ENCODE assay signal across 9 cellular contexts in the genomic region with DNA sequence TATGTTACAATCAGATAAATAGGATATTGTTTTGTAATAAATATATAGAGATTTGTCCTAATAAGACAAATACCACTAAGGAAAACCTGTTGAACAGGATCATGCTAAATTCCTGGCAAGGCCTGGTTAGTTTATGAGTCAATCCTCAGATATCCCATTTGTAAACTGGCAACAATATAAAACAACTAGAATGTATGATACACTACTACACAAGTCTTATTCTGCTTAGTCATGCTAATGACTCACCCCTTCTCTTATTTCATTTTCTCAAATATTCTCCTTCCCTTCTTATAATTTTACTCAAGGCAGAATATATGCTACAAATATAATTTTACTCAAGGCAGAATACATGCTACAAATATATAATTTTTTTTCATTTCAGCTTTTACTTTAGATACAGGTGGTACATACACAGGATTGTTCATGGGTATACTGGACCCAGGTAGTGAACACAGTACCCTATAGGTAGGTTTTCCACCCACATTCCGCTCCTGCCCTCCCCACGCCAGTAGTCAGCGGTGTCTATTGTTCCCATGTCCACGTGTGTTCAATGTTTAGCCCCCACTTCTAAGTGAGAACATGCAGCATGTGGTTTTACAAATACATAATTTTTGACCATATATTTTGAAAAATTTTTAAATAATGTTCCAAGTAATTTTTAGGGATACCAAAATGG. TPM values are rescaled to one million over a fixed set of nuclear protein-coding genes. Genes with fewer than 3 reads are reported as not detected.
DNase-seq lines count a peak whose midpoint lies in the region; ATAC-seq, FAIRE-seq and TF ChIP-seq lines count a peak whose summit lies in the region.
"Had no signal": no experiment of that assay in that cellular context is flagged by ENCODE, and none has a peak within 500 bp of the region (broad histone marks: within the 10 kb centered on the region; RNA-seq: fewer than 3 reads in every experiment).

No MANE protein-coding gene starts in this region.

- intact Hi-C loops in upper lobe of right lung (cut with DNase I), result no loop called here

- peak overlapping the region; percentile 89 for H3K4me2 ChIP-seq in keratinocyte (ENCODE audit: control insufficient read depth, extremely low read depth, insufficient read depth, low read depth, low read length)

- H3K9me1 ChIP-seq in keratinocyte (ENCODE audit: control insufficient read depth, extremely low read depth, insufficient read depth, low read length), result no peaks in the 10 kb centered on the region

- H3K4me1 Mint-ChIP-seq in activated T-cell treated with anti-CD3 and anti-CD28 coated beads, Interleukin-2, amount 50 U/mL, for 24 hours (ENCODE audit: low read depth), result peaks cover 66% of the 10 kb centered on the region

- H2AFZ ChIP-seq in keratinocyte (ENCODE audit: control insufficient read depth, low read length), result no peak overlapping the region

- no peak for TF ChIP-seq CTCF in astrocyte of the spinal cord (IDR thresholded peaks at IDR 0.05; ENCODE audit: low read depth, low read length)
- no peak for TF ChIP-seq CTCF in keratinocyte (optimal IDR thresholded peaks at IDR 0.05 in 1 of 3, IDR thresholded peaks at IDR 0.05 in 1 of 3, conservative IDR thresholded peaks at IDR 0.05 in 1 of 3; ENCODE audit: extremely low read depth in 1 of 3, insufficient read depth in 2 of 3, low read length in 3 of 3)
- no peak for TF ChIP-seq CTCF in upper lobe of right lung (IDR thresholded peaks at IDR 0.05)

- H3K9me3 Mint-ChIP-seq in activated T-cell treated with anti-CD3 and anti-CD28 coated beads, Interleukin-2, amount 50 U/mL, for 24 hours, result no peaks in the 10 kb centered on the region

- peak overlapping the region; percentile 38 for H3K9ac ChIP-seq in keratinocyte (ENCODE audit: control insufficient read depth, extremely low read depth, insufficient read depth, low read length)

- peaks cover 76% of the 10 kb centered on the region for H3K36me3 Mint-ChIP-seq in activated T-cell treated with anti-CD3 and anti-CD28 coated beads, Interleukin-2, amount 50 U/mL, for 24 hours (ENCODE audit: low read depth)

- no peak for DNase-seq in activated T-cell treated with anti-CD3 and anti-CD28 coated beads, Interleukin-2, amount 50 U/mL, for 24 hours
- DNase-seq in activated T-cell treated with anti-CD3 and anti-CD28 coated beads, Interleukin-2, amount 50 U/mL, for 48 hours, result no peak
- DNase-seq in astrocyte of the spinal cord (ENCODE audit: low read depth, low spot score) (peak; percentile 93), keratinocyte (ENCODE audit: low read depth, low spot score) (peak; percentile 79), upper lobe of right lung (no peak), D341Med (ENCODE audit: low spot score) (no peak), GM19240 (ENCODE audit: insufficient read length, low spot score) (no peak)
- DNase-seq in activated CD4-positive, CD25-positive, alpha-beta regulatory T cell treated with anti-CD3 and anti-CD28 coated beads, Interleukin-2, amount 50 U/mL, for 72 hours, result no peak

- no peak overlapping the region for H3K4me3 Mint-ChIP-seq in activated T-cell treated with anti-CD3 and anti-CD28 coated beads, Interleukin-2, amount 50 U/mL, for 24 hours

- peak; percentile 62 for ATAC-seq in upper lobe of right lung

- H3K27ac Mint-ChIP-seq in activated T-cell treated with anti-CD3 and anti-CD28 coated beads, Interleukin-2, amount 50 U/mL, for 24 hours, result peak overlapping the region; percentile 73

- H3K27me3 Mint-ChIP-seq in activated T-cell treated with anti-CD3 and anti-CD28 coated beads, Interleukin-2, amount 50 U/mL, for 24 hours, result no peaks in the 10 kb centered on the region

- FAIRE-seq in keratinocyte (lab: Jason Lieb, UNC), result peak; percentile 95
- FAIRE-seq: D721Med had no signal

- H3K36me3 ChIP-seq in keratinocyte (ENCODE audit: control insufficient read depth in 2 of 2, extremely low read depth in 1 of 2, insufficient read depth in 2 of 2, low read length in 2 of 2), result peaks cover 12 to 35% of the 10 kb centered on the region in 2 experiments
- H3K36me3 ChIP-seq in upper lobe of right lung, result peaks cover 70% of the 10 kb centered on the region

- no peaks in the 10 kb centered on the region for H3K9me3 ChIP-seq in keratinocyte (ENCODE audit: control insufficient read depth, low read depth, low read length)
- no peaks in the 10 kb centered on the region for H3K9me3 ChIP-seq in upper lobe of right lung

- H3K4me3 ChIP-seq in astrocyte of the spinal cord (ENCODE audit: low read depth, low read length), result no peak overlapping the region
- H3K4me3 ChIP-seq in keratinocyte (ENCODE audit: control insufficient read depth in 2 of 3, extremely low read depth in 1 of 3, insufficient read depth in 2 of 3, low read depth in 1 of 3, low read length in 3 of 3), result peak overlapping the region in 2 of 3 experiments; percentile 29 to 40
- H3K4me3 ChIP-seq in upper lobe of right lung, result no peak overlapping the region

- H3K4me1 ChIP-seq in keratinocyte (ENCODE audit: control insufficient read depth, extremely low read depth, insufficient read depth, low read length), result peaks cover 40% of the 10 kb centered on the region
- H3K4me1 ChIP-seq in upper lobe of right lung, result peaks cover 48% of the 10 kb centered on the region

- H4K20me1 ChIP-seq in keratinocyte (ENCODE audit: control insufficient read depth, extremely low read depth, insufficient read depth, low read length), result no peaks in the 10 kb centered on the region

- H3K27me3 ChIP-seq in keratinocyte (ENCODE audit: control insufficient read depth, extremely low read depth, insufficient read depth, low read length), result no peaks in the 10 kb centered on the region
- H3K27me3 ChIP-seq in upper lobe of right lung, result no peaks in the 10 kb centered on the region

- in situ Hi-C loops in astrocyte of the spinal cord (cut with HindIII; ENCODE audit: low sequenced_read_pairs), result no loop called here

- dilution Hi-C loops in keratinocyte (cut with MboI; ENCODE audit: extremely low pct_ligation_motif_present, low sequenced_read_pairs), result no loop called here

- H3K79me2 ChIP-seq in keratinocyte (ENCODE audit: control insufficient read depth, insufficient read depth, low read length), result peaks cover 68% of the 10 kb centered on the region

- peak overlapping the region; percentile 91 for H3K27ac ChIP-seq in keratinocyte (ENCODE audit: control insufficient read depth, insufficient read depth, low read length)
- H3K27ac ChIP-seq in upper lobe of right lung, result peak overlapping the region; percentile 38

RNA-seq across cellular contexts. Expression of a gene that starts 6.3 kb away (rescaled TPM):
- 33.5 to 41.5 TPM (median 34.9 TPM) in 3 replicates for polyA plus RNA-seq in keratinocyte
- polyA plus RNA-seq in keratinocyte (2011; ENCODE audit: low read depth), result 33.0 TPM
- 20.7 and 35.6 TPM in 2 replicates for polyA plus RNA-seq in keratinocyte (2011; cell fraction: cytosol; rRNA removed)
- 60.0 and 60.2 TPM in 2 replicates for polyA plus RNA-seq in keratinocyte (2011; cell fraction: nucleus; rRNA removed)
- polyA plus RNA-seq in keratinocyte (2012; ENCODE audit: low replicate concordance), result 21.4 and 76.0 TPM in 2 replicates
- 17.3 to 21.4 TPM (median 17.9 TPM) in 3 replicates for polyA minus RNA-seq in keratinocyte
- polyA minus RNA-seq in keratinocyte (2011; cell fraction: cytosol; rRNA and poly(A)+ RNA removed), result 12.9 TPM
- polyA minus RNA-seq in keratinocyte (2011; cell fraction: nucleus; rRNA and poly(A)+ RNA removed), result 8.9 and 12.3 TPM in 2 replicates
- 29.6 TPM for total RNA-seq in upper lobe of right lung

RNA-seq across cellular contexts. Expression of a gene that starts 17.3 kb away (rescaled TPM):
- polyA plus RNA-seq in keratinocyte, result 2.5 to 2.9 TPM (median 2.8 TPM) in 3 replicates
- polyA plus RNA-seq in keratinocyte (2011; ENCODE audit: low read depth), result 0.45 TPM
- 1.4 and 2.4 TPM in 2 replicates for polyA plus RNA-seq in keratinocyte (2011; cell fraction: cytosol; rRNA removed)
- polyA plus RNA-seq in keratinocyte (2011; cell fraction: nucleus; rRNA removed), result 3.6 and 6.7 TPM in 2 replicates
- polyA plus RNA-seq in keratinocyte (2012; ENCODE audit: low replicate concordance), result 2.0 and 4.1 TPM in 2 replicates
- 4.6 to 7.2 TPM (median 6.0 TPM) in 3 replicates for polyA minus RNA-seq in keratinocyte
- polyA minus RNA-seq in keratinocyte (2011; cell fraction: cytosol; rRNA and poly(A)+ RNA removed), result 5.4 TPM
- polyA minus RNA-seq in keratinocyte (2011; cell fraction: nucleus; rRNA and poly(A)+ RNA removed), result 3.9 and 7.4 TPM in 2 replicates
- 7.9 TPM for total RNA-seq in upper lobe of right lung

RNA-seq across cellular contexts. Expression of a gene that starts 42.8 kb away (rescaled TPM):
- polyA plus RNA-seq in keratinocyte, result not detected in 3 replicates
- polyA plus RNA-seq in keratinocyte (2011; ENCODE audit: low read depth), result not detected
- not detected in 2 replicates for polyA plus RNA-seq in keratinocyte (2011; cell fraction: cytosol; rRNA removed)
- polyA plus RNA-seq in keratinocyte (2011; cell fraction: nucleus; rRNA removed), result not detected in 2 replicates
- polyA plus RNA-seq in keratinocyte (2012; ENCODE audit: low replicate concordance), result 0.07 TPM in 1 of 2 replicates, not detected in the other
- not detected in 3 replicates for polyA minus RNA-seq in keratinocyte
- polyA minus RNA-seq in keratinocyte (2011; cell fraction: cytosol; rRNA and poly(A)+ RNA removed), result not detected
- polyA minus RNA-seq in keratinocyte (2011; cell fraction: nucleus; rRNA and poly(A)+ RNA removed), result not detected in 2 replicates
- not detected for total RNA-seq in upper lobe of right lung

Comparison
In these comparisons a context has a peak if more than half of its experiments do, and no peak if none do; other contexts are left out.
1. DNase-seq: peak in astrocyte of the spinal cord (single experiment) and keratinocyte (single experiment); none in activated T-cell treated with anti-CD3 and anti-CD28 coated beads, Interleukin-2, amount 50 U/mL, for 24 hours (single experiment), activated T-cell treated with anti-CD3 and anti-CD28 coated beads, Interleukin-2, amount 50 U/mL, for 48 hours (0 of 2), upper lobe of right lung (single experiment), activated CD4-positive, CD25-positive, alpha-beta regulatory T cell treated with anti-CD3 and anti-CD28 coated beads, Interleukin-2, amount 50 U/mL, for 72 hours (single experiment), D341Med (single experiment) and GM19240 (single experiment).
2. H3K4me3 ChIP-seq: peak in keratinocyte (2 of 3); none in astrocyte of the spinal cord (single experiment) and upper lobe of right lung (single experiment).